14 cellular contexts compared by ENCODE assay signal in the genomic region with DNA sequence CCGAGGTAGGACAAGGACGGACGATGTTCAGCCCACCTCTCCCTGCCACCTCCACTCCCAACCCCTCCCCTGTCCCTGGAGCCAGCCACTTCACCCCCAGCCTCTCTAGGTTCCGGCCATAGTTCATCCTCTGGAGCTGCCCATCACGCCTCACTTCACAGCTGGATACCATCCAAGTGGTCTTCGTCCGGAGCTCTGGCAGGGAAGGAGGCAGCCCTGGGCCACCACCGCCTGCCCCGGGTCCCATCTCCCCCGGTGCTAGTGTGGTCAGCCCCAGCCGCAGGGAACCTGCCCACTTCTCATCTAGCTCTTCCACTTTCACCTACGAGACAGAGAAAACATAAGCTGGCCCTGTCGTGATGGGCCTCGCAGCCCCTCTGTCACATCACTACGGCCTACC. TPM values are rescaled to one million over a fixed set of nuclear protein-coding genes. Genes with fewer than 3 reads are reported as not detected.
A peak's percentile ranks its signal among the peaks of the same experiment; 100 is the strongest.
DNase-seq lines count a peak whose midpoint lies in the region; ATAC-seq and TF ChIP-seq lines count a peak whose summit lies in the region.
"Had no signal": no experiment of that assay in that cellular context is flagged by ENCODE, and none has a peak within 500 bp of the region (broad histone marks: within the 10 kb centered on the region; RNA-seq: fewer than 3 reads in every experiment).

No MANE protein-coding gene starts in this region.

- DNase-seq in activated naive CD8-positive, alpha-beta T cell treated with anti-CD3 and anti-CD28 coated beads, Interleukin-2, amount 10 ng/mL, durations not matched to agents 7 days and 5 days: no peak
- DNase-seq in activated naive CD8-positive, alpha-beta T cell treated with anti-CD3 and anti-CD28 coated beads, Interleukin-2, amount 50 U/mL, for 24 hours: no peak
- DNase-seq in RWPE1 (ENCODE audit: low spot score): no peak
- DNase-seq in glutamatergic neuron: no peak
- peak; percentile 69 for DNase-seq in osteoblast (ENCODE audit: insufficient read length, low spot score, missing footprints)
- DNase-seq in AG20443 (ENCODE audit: low spot score): no peak
- DNase-seq in NCI-H345 (lab: John Stamatoyannopoulos, UW): no peak
- DNase-seq: BE2C; CD4-positive, alpha-beta memory T cell; DMS79; HCEC 1CT; HFFc6 had no signal

- no peak overlapping the region for H2AFZ ChIP-seq in osteoblast (ENCODE audit: low read length)

- H3K4me2 ChIP-seq in osteoblast (ENCODE audit: insufficient read depth, low read length): no peak overlapping the region

- no peak for ATAC-seq in activated naive CD8-positive, alpha-beta T cell treated with anti-CD3 and anti-CD28 coated beads, Interleukin-2, amount 10 ng/mL, durations not matched to agents 7 days and 5 days (ENCODE audit: low read depth)
- no peak for ATAC-seq in activated naive CD8-positive, alpha-beta T cell treated with anti-CD3 and anti-CD28 coated beads, Interleukin-2, amount 50 U/mL, for 24 hours

- no peaks in the 10 kb centered on the region for H3K27me3 ChIP-seq in osteoblast (ENCODE audit: insufficient read depth, low read length)
- H3K27me3 ChIP-seq: BE2C had no signal

- H3K36me3 ChIP-seq in osteoblast (ENCODE audit: insufficient read depth, low read length): peaks cover 82% of the 10 kb centered on the region

- peak overlapping the region; percentile 21 for H3K27ac Mint-ChIP-seq in activated naive CD8-positive, alpha-beta T cell treated with anti-CD3 and anti-CD28 coated beads, Interleukin-2, amount 10 ng/mL, durations not matched to agents 7 days and 5 days
- no peak overlapping the region for H3K27ac Mint-ChIP-seq in activated naive CD8-positive, alpha-beta T cell treated with anti-CD3 and anti-CD28 coated beads, Interleukin-2, amount 50 U/mL, for 24 hours
- no peak overlapping the region for H3K27ac Mint-ChIP-seq in glutamatergic neuron (ENCODE audit: unreplicated experiment)
- H3K27ac Mint-ChIP-seq: HFFc6 had no signal

- H3K4me1 Mint-ChIP-seq in activated naive CD8-positive, alpha-beta T cell treated with anti-CD3 and anti-CD28 coated beads, Interleukin-2, amount 10 ng/mL, durations not matched to agents 7 days and 5 days: peaks cover 4% of the 10 kb centered on the region
- H3K4me1 Mint-ChIP-seq in activated naive CD8-positive, alpha-beta T cell treated with anti-CD3 and anti-CD28 coated beads, Interleukin-2, amount 50 U/mL, for 24 hours: peaks cover 4% of the 10 kb centered on the region
- peaks cover under 1% of the 10 kb centered on the region for H3K4me1 Mint-ChIP-seq in glutamatergic neuron (ENCODE audit: low read depth, unreplicated experiment)

- TF ChIP-seq CTCF in RWPE1 (conservative IDR thresholded peaks at IDR 0.05; ENCODE audit: low read depth) (no peak), glutamatergic neuron (IDR thresholded peaks at IDR 0.05; ENCODE audit: partially characterized antibody, unreplicated experiment) (no peak), osteoblast (IDR thresholded peaks at IDR 0.05; ENCODE audit: extremely low read depth, low read depth, low read length) (no peak)

- CTCF ChIA-PET in RWPE1 (lab: Yijun Ruan, JAX): no interaction called here

- POLR2A ChIA-PET in activated naive CD8-positive, alpha-beta T cell treated with anti-CD3 and anti-CD28 coated beads, Interleukin-2, amount 10 ng/mL, durations not matched to agents 7 days and 5 days (lab: Charles Lee): interaction anchor here (0.6 to 2.5 kb wide), 3 partner anchors 8 to 41 kb away, joined by 4 to 10 read pairs (median 6); a partner anchor contains a TSS
- POLR2A ChIA-PET in RWPE1 (lab: Yijun Ruan, JAX; ENCODE audit: low non-redundant PET): interaction anchor here (0.6 kb wide), 1 partner anchor 1885 kb away, joined by 3 read pairs; no protein-coding TSS in a partner anchor

- H3K4me3 ChIP-seq in osteoblast (ENCODE audit: insufficient read depth, low read length): no peak overlapping the region

- H3K4me3 Mint-ChIP-seq in activated naive CD8-positive, alpha-beta T cell treated with anti-CD3 and anti-CD28 coated beads, Interleukin-2, amount 10 ng/mL, durations not matched to agents 7 days and 5 days: no peak overlapping the region
- no peak overlapping the region for H3K4me3 Mint-ChIP-seq in activated naive CD8-positive, alpha-beta T cell treated with anti-CD3 and anti-CD28 coated beads, Interleukin-2, amount 50 U/mL, for 24 hours
- H3K4me3 Mint-ChIP-seq in glutamatergic neuron (ENCODE audit: unreplicated experiment): peak overlapping the region; percentile 30
- H3K4me3 Mint-ChIP-seq: HFFc6 had no signal

- no peaks in the 10 kb centered on the region for H3K27me3 Mint-ChIP-seq in activated naive CD8-positive, alpha-beta T cell treated with anti-CD3 and anti-CD28 coated beads, Interleukin-2, amount 10 ng/mL, durations not matched to agents 7 days and 5 days
- H3K27me3 Mint-ChIP-seq in activated naive CD8-positive, alpha-beta T cell treated with anti-CD3 and anti-CD28 coated beads, Interleukin-2, amount 50 U/mL, for 24 hours: no peaks in the 10 kb centered on the region
- H3K27me3 Mint-ChIP-seq in glutamatergic neuron (ENCODE audit: unreplicated experiment): peaks cover 3% of the 10 kb centered on the region
- H3K27me3 Mint-ChIP-seq: CD4-positive, alpha-beta memory T cell had no signal

- no peaks in the 10 kb centered on the region for H3K9me3 ChIP-seq in osteoblast (ENCODE audit: low read depth, low read length)
- H3K9me3 ChIP-seq: BE2C had no signal

- H3K27ac ChIP-seq in RWPE1: peak overlapping the region; percentile 9; the same call in 1 of the 2 replicates
- no peak overlapping the region for H3K27ac ChIP-seq in osteoblast (ENCODE audit: low read depth, low read length)
- H3K27ac ChIP-seq: C4-2B had no signal

- H3K4me1 ChIP-seq in osteoblast (ENCODE audit: insufficient read depth, low read length): no peaks in the 10 kb centered on the region
- H3K4me1 ChIP-seq: BE2C had no signal

- no peaks in the 10 kb centered on the region for H3K9me3 Mint-ChIP-seq in activated naive CD8-positive, alpha-beta T cell treated with anti-CD3 and anti-CD28 coated beads, Interleukin-2, amount 10 ng/mL, durations not matched to agents 7 days and 5 days
- H3K9me3 Mint-ChIP-seq in activated naive CD8-positive, alpha-beta T cell treated with anti-CD3 and anti-CD28 coated beads, Interleukin-2, amount 50 U/mL, for 24 hours: no peaks in the 10 kb centered on the region
- H3K9me3 Mint-ChIP-seq in glutamatergic neuron (ENCODE audit: unreplicated experiment): peaks cover under 1% of the 10 kb centered on the region
- H3K9me3 Mint-ChIP-seq: CD4-positive, alpha-beta memory T cell; HFFc6 had no signal

- H3K36me3 Mint-ChIP-seq in activated naive CD8-positive, alpha-beta T cell treated with anti-CD3 and anti-CD28 coated beads, Interleukin-2, amount 10 ng/mL, durations not matched to agents 7 days and 5 days: peaks cover 6% of the 10 kb centered on the region
- H3K36me3 Mint-ChIP-seq in activated naive CD8-positive, alpha-beta T cell treated with anti-CD3 and anti-CD28 coated beads, Interleukin-2, amount 50 U/mL, for 24 hours (ENCODE audit: low read depth): peaks cover 21% of the 10 kb centered on the region
- no peaks in the 10 kb centered on the region for H3K36me3 Mint-ChIP-seq in glutamatergic neuron (ENCODE audit: unreplicated experiment)

- H3K79me2 ChIP-seq in osteoblast (ENCODE audit: insufficient read depth, low read length): no peaks in the 10 kb centered on the region

- H4K20me1 ChIP-seq in osteoblast (ENCODE audit: insufficient read depth, low read length): no peaks in the 10 kb centered on the region

RNA-seq across cellular contexts. Expression of a gene that starts 6.3 kb away (rescaled TPM):
- 10 to 100 TPM; 97.1 to 98.5 TPM for total RNA-seq in activated naive CD8-positive, alpha-beta T cell treated with anti-CD3 and anti-CD28 coated beads, Interleukin-2, amount 10 ng/mL, durations not matched to agents 7 days and 5 days
- total RNA-seq in glutamatergic neuron (ENCODE audit: unreplicated experiment): 98.3 TPM
- 46.9 and 48.1 TPM in 2 replicates for total RNA-seq in osteoblast

RNA-seq across cellular contexts. Expression of a gene that starts 7.7 kb away (rescaled TPM):
- total RNA-seq in activated naive CD8-positive, alpha-beta T cell treated with anti-CD3 and anti-CD28 coated beads, Interleukin-2, amount 10 ng/mL, durations not matched to agents 7 days and 5 days: 10 to 100 TPM; 53.4 to 58.6 TPM
- 97.6 TPM for total RNA-seq in glutamatergic neuron (ENCODE audit: unreplicated experiment)
- total RNA-seq in osteoblast: 14.7 and 18.8 TPM in 2 replicates

RNA-seq across cellular contexts. Expression of a gene that starts 14.0 kb away (rescaled TPM):
- total RNA-seq in activated naive CD8-positive, alpha-beta T cell treated with anti-CD3 and anti-CD28 coated beads, Interleukin-2, amount 10 ng/mL, durations not matched to agents 7 days and 5 days: 100 to 1,000 TPM; 420 to 451 TPM
- total RNA-seq in glutamatergic neuron (ENCODE audit: unreplicated experiment): 347 TPM
- 436 and 491 TPM in 2 replicates for total RNA-seq in osteoblast

RNA-seq across cellular contexts. Expression of a gene that starts 14.9 kb away (rescaled TPM):
- 100 to 1,000 TPM; 710 to 756 TPM for total RNA-seq in activated naive CD8-positive, alpha-beta T cell treated with anti-CD3 and anti-CD28 coated beads, Interleukin-2, amount 10 ng/mL, durations not matched to agents 7 days and 5 days
- not detected for total RNA-seq in glutamatergic neuron (ENCODE audit: unreplicated experiment)
- total RNA-seq in osteoblast: 0.59 TPM in 1 of 2 replicates, not detected in the other

RNA-seq across cellular contexts. Expression of a gene that starts 27.0 kb away (rescaled TPM):
- 1 to 10 TPM in 1 of 2 experiments, under 1 TPM in 1; 0.37 to 1.2 TPM for total RNA-seq in activated naive CD8-positive, alpha-beta T cell treated with anti-CD3 and anti-CD28 coated beads, Interleukin-2, amount 10 ng/mL, durations not matched to agents 7 days and 5 days
- total RNA-seq in glutamatergic neuron (ENCODE audit: unreplicated experiment): 1.3 TPM
- under 0.01 TPM in 1 of 2 replicates, not detected in the other for total RNA-seq in osteoblast
- total RNA-seq: HFFc6, HT1080 had no signal
